1 cellular context compared by ENCODE assay signal in the genomic region with DNA sequence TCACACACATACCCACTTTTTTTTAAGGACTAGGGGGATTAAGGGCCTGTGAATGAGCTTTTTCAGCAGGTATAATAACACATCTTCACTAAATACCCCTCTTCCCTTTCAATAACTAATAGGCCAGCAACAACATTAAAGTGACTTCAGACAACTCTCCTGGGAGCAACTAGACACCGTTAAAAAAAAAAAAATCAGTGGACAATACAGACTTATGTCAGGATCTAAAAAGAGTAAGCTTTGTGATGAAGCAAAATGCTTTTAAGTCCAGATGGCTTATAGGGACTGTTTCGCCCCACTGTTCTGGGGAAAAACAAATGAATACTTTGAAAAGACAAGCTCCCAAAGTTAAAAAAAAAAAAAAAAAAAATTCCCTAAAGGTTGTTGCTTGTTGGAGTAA.
TF ChIP-seq lines count a peak whose summit lies in the region.

No MANE protein-coding gene starts in this region.

TF ChIP-seq in GM23338, 12 proteins besides CTCF, POLR2A, EP300 and RAD21 (continued from another document):
- TF ChIP-seq, protein P1, sequence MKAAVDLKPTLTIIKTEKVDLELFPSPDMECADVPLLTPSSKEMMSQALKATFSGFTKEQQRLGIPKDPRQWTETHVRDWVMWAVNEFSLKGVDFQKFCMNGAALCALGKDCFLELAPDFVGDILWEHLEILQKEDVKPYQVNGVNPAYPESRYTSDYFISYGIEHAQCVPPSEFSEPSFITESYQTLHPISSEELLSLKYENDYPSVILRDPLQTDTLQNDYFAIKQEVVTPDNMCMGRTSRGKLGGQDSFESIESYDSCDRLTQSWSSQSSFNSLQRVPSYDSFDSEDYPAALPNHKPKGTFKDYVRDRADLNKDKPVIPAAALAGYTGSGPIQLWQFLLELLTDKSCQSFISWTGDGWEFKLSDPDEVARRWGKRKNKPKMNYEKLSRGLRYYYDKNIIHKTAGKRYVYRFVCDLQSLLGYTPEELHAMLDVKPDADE (IDR thresholded peaks at IDR 0.05): no peak
- no peak for TF ChIP-seq ZNF331 (CRISPR knock-in tag; IDR thresholded peaks at IDR 0.05; ENCODE audit: low read depth)
- TF ChIP-seq, protein P2, sequence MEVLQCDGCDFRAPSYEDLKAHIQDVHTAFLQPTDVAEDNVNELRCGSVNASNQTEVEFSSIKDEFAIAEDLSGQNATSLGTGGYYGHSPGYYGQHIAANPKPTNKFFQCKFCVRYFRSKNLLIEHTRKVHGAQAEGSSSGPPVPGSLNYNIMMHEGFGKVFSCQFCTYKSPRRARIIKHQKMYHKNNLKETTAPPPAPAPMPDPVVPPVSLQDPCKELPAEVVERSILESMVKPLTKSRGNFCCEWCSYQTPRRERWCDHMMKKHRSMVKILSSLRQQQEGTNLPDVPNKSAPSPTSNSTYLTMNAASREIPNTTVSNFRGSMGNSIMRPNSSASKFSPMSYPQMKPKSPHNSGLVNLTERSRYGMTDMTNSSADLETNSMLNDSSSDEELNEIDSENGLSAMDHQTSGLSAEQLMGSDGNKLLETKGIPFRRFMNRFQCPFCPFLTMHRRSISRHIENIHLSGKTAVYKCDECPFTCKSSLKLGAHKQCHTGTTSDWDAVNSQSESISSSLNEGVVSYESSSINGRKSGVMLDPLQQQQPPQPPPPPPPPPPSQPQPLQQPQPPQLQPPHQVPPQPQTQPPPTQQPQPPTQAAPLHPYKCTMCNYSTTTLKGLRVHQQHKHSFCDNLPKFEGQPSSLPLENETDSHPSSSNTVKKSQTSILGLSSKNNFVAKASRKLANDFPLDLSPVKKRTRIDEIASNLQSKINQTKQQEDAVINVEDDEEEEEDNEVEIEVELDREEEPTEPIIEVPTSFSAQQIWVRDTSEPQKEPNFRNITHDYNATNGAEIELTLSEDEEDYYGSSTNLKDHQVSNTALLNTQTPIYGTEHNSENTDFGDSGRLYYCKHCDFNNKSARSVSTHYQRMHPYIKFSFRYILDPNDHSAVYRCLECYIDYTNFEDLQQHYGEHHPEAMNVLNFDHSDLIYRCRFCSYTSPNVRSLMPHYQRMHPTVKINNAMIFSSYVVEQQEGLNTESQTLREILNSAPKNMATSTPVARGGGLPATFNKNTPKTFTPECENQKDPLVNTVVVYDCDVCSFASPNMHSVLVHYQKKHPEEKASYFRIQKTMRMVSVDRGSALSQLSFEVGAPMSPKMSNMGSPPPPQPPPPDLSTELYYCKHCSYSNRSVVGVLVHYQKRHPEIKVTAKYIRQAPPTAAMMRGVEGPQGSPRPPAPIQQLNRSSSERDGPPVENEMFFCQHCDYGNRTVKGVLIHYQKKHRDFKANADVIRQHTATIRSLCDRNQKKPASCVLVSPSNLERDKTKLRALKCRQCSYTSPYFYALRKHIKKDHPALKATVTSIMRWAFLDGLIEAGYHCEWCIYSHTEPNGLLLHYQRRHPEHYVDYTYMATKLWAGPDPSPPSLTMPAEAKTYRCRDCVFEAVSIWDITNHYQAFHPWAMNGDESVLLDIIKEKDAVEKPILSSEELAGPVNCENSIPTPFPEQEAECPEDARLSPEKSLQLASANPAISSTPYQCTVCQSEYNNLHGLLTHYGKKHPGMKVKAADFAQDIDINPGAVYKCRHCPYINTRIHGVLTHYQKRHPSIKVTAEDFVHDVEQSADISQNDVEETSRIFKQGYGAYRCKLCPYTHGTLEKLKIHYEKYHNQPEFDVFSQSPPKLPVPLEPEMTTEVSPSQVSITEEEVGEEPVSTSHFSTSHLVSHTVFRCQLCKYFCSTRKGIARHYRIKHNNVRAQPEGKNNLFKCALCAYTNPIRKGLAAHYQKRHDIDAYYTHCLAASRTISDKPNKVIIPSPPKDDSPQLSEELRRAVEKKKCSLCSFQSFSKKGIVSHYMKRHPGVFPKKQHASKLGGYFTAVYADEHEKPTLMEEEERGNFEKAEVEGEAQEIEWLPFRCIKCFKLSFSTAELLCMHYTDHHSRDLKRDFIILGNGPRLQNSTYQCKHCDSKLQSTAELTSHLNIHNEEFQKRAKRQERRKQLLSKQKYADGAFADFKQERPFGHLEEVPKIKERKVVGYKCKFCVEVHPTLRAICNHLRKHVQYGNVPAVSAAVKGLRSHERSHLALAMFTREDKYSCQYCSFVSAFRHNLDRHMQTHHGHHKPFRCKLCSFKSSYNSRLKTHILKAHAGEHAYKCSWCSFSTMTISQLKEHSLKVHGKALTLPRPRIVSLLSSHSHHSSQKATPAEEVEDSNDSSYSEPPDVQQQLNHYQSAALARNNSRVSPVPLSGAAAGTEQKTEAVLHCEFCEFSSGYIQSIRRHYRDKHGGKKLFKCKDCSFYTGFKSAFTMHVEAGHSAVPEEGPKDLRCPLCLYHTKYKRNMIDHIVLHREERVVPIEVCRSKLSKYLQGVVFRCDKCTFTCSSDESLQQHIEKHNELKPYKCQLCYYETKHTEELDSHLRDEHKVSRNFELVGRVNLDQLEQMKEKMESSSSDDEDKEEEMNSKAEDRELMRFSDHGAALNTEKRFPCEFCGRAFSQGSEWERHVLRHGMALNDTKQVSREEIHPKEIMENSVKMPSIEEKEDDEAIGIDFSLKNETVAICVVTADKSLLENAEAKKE (CRISPR knock-in tag; IDR thresholded peaks at IDR 0.05): no peak
- TF ChIP-seq CREB1 (CRISPR knock-in tag; IDR thresholded peaks at IDR 0.05; ENCODE audit: low read depth): no peak
- no peak for TF ChIP-seq REST (IDR thresholded peaks at IDR 0.05; ENCODE audit: unreplicated experiment)
